Comparison of ENCODE assay signal across 9 cellular contexts in genomic region chr17:15341385-15341849, GRCh38. TPM values are rescaled to one million over a fixed set of nuclear protein-coding genes. Genes with fewer than 3 reads are reported as not detected.
DNase-seq lines count a peak whose midpoint lies in the region; ATAC-seq, FAIRE-seq and TF ChIP-seq lines count a peak whose summit lies in the region.
"Had no signal": no experiment of that assay in that cellular context is flagged by ENCODE, and none has a peak within 500 bp of the region (broad histone marks: within the 10 kb centered on the region; RNA-seq: fewer than 3 reads in every experiment).

Gene TEKT3, minus strand, starts transcription at chr17:15341597. Its CDS starts 10,012 bp downstream, at chr17:15331585.

- no peak for ATAC-seq in HG02763 (IDR thresholded peaks at IDR 0.05; ENCODE audit: unreplicated experiment)
- ATAC-seq: HCT116 had no signal

- H3K9me3 Mint-ChIP-seq in activated naive CD8-positive, alpha-beta T cell (ENCODE audit: low read depth) = no peaks in the 10 kb centered on the region
- H3K9me3 Mint-ChIP-seq in nephron progenitor cell = peaks cover 14% of the 10 kb centered on the region

- no peak for FAIRE-seq in urothelium cell line (lab: Jason Lieb, UNC)

- H3K27ac Mint-ChIP-seq in activated naive CD8-positive, alpha-beta T cell = no peak within 1 kb of the TSS
- H3K27ac Mint-ChIP-seq in nephron progenitor cell = no peak within 1 kb of the TSS

- peak within 1 kb of the TSS; percentile 48 for H3K4me3 ChIP-seq in AG10803 (ENCODE audit: low read length)

- H3K27me3 Mint-ChIP-seq in activated naive CD8-positive, alpha-beta T cell = peaks cover 38% of the 10 kb centered on the region
- peaks cover 81% of the 10 kb centered on the region for H3K27me3 Mint-ChIP-seq in nephron progenitor cell (ENCODE audit: low read depth, poor library complexity)

- DNase-seq in AG10803 (ENCODE audit: low read depth) (peak; percentile 40), HK-2 (ENCODE audit: unreplicated experiment) (peak; percentile 58), glomerular endothelial cell (ENCODE audit: extremely low read depth, low read depth, low spot score) (peak; percentile 5), nephron progenitor cell (peak; percentile 89), urothelium cell line (ENCODE audit: low spot score) (peak; percentile 67)
- no peak for DNase-seq in effector CD4-positive, alpha-beta T cell

- H3K4me3 Mint-ChIP-seq in activated naive CD8-positive, alpha-beta T cell = peak within 1 kb of the TSS; percentile 82
- peak within 1 kb of the TSS; percentile 88 for H3K4me3 Mint-ChIP-seq in nephron progenitor cell

- H3K36me3 Mint-ChIP-seq in activated naive CD8-positive, alpha-beta T cell = peaks cover 2% of the 10 kb centered on the region
- H3K36me3 Mint-ChIP-seq in nephron progenitor cell (ENCODE audit: low read depth) = no peaks in the 10 kb centered on the region

- TF ChIP-seq CTCF in AG10803 (conservative IDR thresholded peaks at IDR 0.05; ENCODE audit: low read length) (no peak), nephron progenitor cell (IDR thresholded peaks at IDR 0.05) (no peak)

- H3K4me1 Mint-ChIP-seq in activated naive CD8-positive, alpha-beta T cell (ENCODE audit: low read depth) = peaks cover 11% of the 10 kb centered on the region
- peaks cover 8% of the 10 kb centered on the region for H3K4me1 Mint-ChIP-seq in nephron progenitor cell

RNA-seq across cellular contexts. Expression of gene TEKT3, which starts in this region (rescaled TPM):
- not detected in 2 replicates for total RNA-seq in glomerular endothelial cell

Comparison
In these comparisons a context has a peak if more than half of its experiments do, and no peak if none do; other contexts are left out.
1. Peak in DNase-seq in glomerular endothelial cell; RNA of the gene not detected or under 1 TPM.